Comparison of ENCODE assay signal across 1 cellular context in the genomic region with DNA sequence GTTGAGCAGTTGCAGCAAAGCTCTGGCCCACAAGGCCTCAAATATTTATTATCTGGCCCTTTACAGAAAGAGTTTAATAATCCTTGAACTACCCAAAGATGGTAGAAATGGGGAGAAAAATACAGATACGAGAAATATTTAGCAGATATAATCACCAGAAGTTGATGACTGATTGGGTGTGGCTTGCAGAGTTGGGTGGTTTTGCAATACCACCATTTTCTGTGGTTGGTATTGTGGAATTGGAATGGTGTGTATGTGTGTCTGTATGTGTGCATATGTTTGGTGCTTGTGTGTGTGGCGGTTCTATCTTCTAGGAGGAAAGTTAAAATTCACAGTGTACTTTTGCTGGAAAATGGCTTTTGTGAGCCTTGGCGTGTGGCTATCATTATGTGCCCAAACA.
TF ChIP-seq lines count a peak whose summit lies in the region.

No MANE protein-coding gene starts in this region.

TF ChIP-seq in K562, 482 proteins besides CTCF, POLR2A, EP300 and RAD21 (continued from another document):
- TF ChIP-seq ZNF512 (tag; IDR thresholded peaks at IDR 0.05): no peak
- no peak for TF ChIP-seq CBX2 (IDR thresholded peaks at IDR 0.05; ENCODE audit: insufficient read depth, low read length, poor library complexity, severe bottlenecking)
- TF ChIP-seq SFPQ (IDR thresholded peaks at IDR 0.05; ENCODE audit: low read depth, low read length): no peak
- no peak for TF ChIP-seq ELK1 (CRISPR knock-in tag; IDR thresholded peaks at IDR 0.05)
- no peak for TF ChIP-seq NELFE (IDR thresholded peaks at IDR 0.05; ENCODE audit: insufficient read depth, insufficient read length)
- TF ChIP-seq MTA3 (IDR thresholded peaks at IDR 0.05; ENCODE audit: borderline replicate concordance): no peak
- no peak for TF ChIP-seq SMARCA5 (IDR thresholded peaks at IDR 0.05)
- no peak for TF ChIP-seq ZNF551 (CRISPR knock-in tag; IDR thresholded peaks at IDR 0.05)
- TF ChIP-seq, protein P1, sequence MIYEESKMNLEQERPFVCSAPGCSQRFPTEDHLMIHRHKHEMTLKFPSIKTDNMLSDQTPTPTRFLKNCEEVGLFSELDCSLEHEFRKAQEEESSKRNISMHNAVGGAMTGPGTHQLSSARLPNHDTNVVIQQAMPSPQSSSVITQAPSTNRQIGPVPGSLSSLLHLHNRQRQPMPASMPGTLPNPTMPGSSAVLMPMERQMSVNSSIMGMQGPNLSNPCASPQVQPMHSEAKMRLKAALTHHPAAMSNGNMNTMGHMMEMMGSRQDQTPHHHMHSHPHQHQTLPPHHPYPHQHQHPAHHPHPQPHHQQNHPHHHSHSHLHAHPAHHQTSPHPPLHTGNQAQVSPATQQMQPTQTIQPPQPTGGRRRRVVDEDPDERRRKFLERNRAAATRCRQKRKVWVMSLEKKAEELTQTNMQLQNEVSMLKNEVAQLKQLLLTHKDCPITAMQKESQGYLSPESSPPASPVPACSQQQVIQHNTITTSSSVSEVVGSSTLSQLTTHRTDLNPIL (CRISPR knock-in tag; IDR thresholded peaks at IDR 0.05): no peak
- no peak for TF ChIP-seq HNRNPLL (IDR thresholded peaks at IDR 0.05; ENCODE audit: low read depth, low read length, poor library complexity, severe bottlenecking)
- TF ChIP-seq ZNF134 (CRISPR knock-in tag; conservative IDR thresholded peaks at IDR 0.05): no peak
- TF ChIP-seq TFAM (CRISPR knock-in tag; conservative IDR thresholded peaks at IDR 0.05): no peak
